In genomic region chr2:241095594-241096290, GRCh38 we compare ENCODE assay signal across 13 cellular contexts. TPM values are rescaled to one million over a fixed set of nuclear protein-coding genes. Genes with fewer than 3 reads are reported as not detected.
DNase-seq lines count a peak whose midpoint lies in the region; ATAC-seq and TF ChIP-seq lines count a peak whose summit lies in the region.
"Had no signal": no experiment of that assay in that cellular context is flagged by ENCODE, and none has a peak within 500 bp of the region (broad histone marks: within the 10 kb centered on the region; RNA-seq: fewer than 3 reads in every experiment).

No MANE protein-coding gene starts in this region.

- H4K20me1 ChIP-seq in OCI-LY3 (ENCODE audit: insufficient read depth, low read length), result peaks cover 7% of the 10 kb centered on the region; the same call in 1 of the 2 replicates

- DNase-seq in CD4-positive, alpha-beta memory T cell, result peak; percentile 73 to 86 (median 76)
- no peak for DNase-seq in mucosa of descending colon
- no peak for DNase-seq in ACHN
- DNase-seq in NCI-H2171 treated with DMSO at 0.1 percent for 48 hours (lab: John Stamatoyannopoulos, UW), result no peak
- DNase-seq in HuH-7 (ENCODE audit: low spot score), result no peak
- DNase-seq: body of pancreas, GOT3, NCI-H1092 treated with DMSO at 0.1 percent for 48 hours, SHP77 had no signal

- intact Hi-C loops in CD4-positive, alpha-beta memory T cell (cut with micrococcal nuclease), result loop anchor here (1.0 kb wide), 1 partner anchor 17 kb away; no protein-coding TSS in a partner anchor
- intact Hi-C loops in mucosa of descending colon (cut with DNase I, micrococcal nuclease), result no loop called here

- no peaks in the 10 kb centered on the region for H3K9me3 ChIP-seq in CD4-positive, alpha-beta memory T cell (ENCODE audit: control insufficient read depth in 1 of 2, low read length in 2 of 2)
- H3K9me3 ChIP-seq in OCI-LY3 (ENCODE audit: insufficient read depth, low read length), result no peaks in the 10 kb centered on the region
- no peaks in the 10 kb centered on the region for H3K9me3 ChIP-seq in mucosa of descending colon
- H3K9me3 ChIP-seq: body of pancreas, neutrophil had no signal

- H3K4me3 Mint-ChIP-seq in CD4-positive, alpha-beta memory T cell, result peak overlapping the region; percentile 49 to 87 (median 74)
- H3K4me3 Mint-ChIP-seq in activated T-helper 17 cell treated with anti-CD3 and anti-CD28 coated beads, Interleukin-2, amount 50 U/mL, for 72 hours, result peak overlapping the region; percentile 93

- H3K9ac ChIP-seq in OCI-LY3 (ENCODE audit: low read length), result no peak overlapping the region; the same call in 1 of the 2 replicates

- POLR2A ChIA-PET in CD4-positive, alpha-beta memory T cell (lab: Charles Lee; ENCODE audit: partially characterized antibody), result interaction anchor here (0.9 to 11.3 kb wide), 12 partner anchors 12 to 220 kb away, joined by 3 to 231 read pairs (median 4); partner anchors contain the start of genes HDLBP, PASK, PPP1R7 and SEPTIN2

- in situ Hi-C loops in ACHN (cut with HindIII; ENCODE audit: low pct_ligation_motif_present, low pct_unique_long_range_greater_than_20kb, low sequenced_read_pairs), result no loop called here

- H3K79me2 ChIP-seq in OCI-LY3 (ENCODE audit: low read length), result peaks cover 79% of the 10 kb centered on the region

- CTCF ChIA-PET in CD4-positive, alpha-beta memory T cell (lab: Charles Lee; ENCODE audit: partially characterized antibody), result interaction anchor here (1.3 to 5.1 kb wide), 3 partner anchors 17 to 54 kb away, joined by 4 to 44 read pairs (median 9); partner anchors contain the start of genes PASK and PPP1R7

- no peaks in the 10 kb centered on the region for H3K9me3 Mint-ChIP-seq in CD4-positive, alpha-beta memory T cell
- H3K9me3 Mint-ChIP-seq in activated T-helper 17 cell treated with anti-CD3 and anti-CD28 coated beads, Interleukin-2, amount 50 U/mL, for 72 hours, result peaks cover 5% of the 10 kb centered on the region

- peak overlapping the region; percentile 96 to 99 (median 97) for H3K27ac Mint-ChIP-seq in CD4-positive, alpha-beta memory T cell
- H3K27ac Mint-ChIP-seq in activated T-helper 17 cell treated with anti-CD3 and anti-CD28 coated beads, Interleukin-2, amount 50 U/mL, for 72 hours, result peak overlapping the region; percentile 96

- TF ChIP-seq CTCF in OCI-LY3 (IDR thresholded peaks at IDR 0.05; ENCODE audit: low read depth, low read length), result no peak
- no peak for TF ChIP-seq CTCF in mucosa of descending colon (IDR thresholded peaks at IDR 0.05)

- peak overlapping the region; percentile 55 for H3K27ac ChIP-seq in CD4-positive, alpha-beta memory T cell (ENCODE audit: low read depth, low read length)
- peak overlapping the region; percentile 87 for H3K27ac ChIP-seq in OCI-LY3 (ENCODE audit: low read length)
- H3K27ac ChIP-seq: body of pancreas, neutrophil had no signal

- ATAC-seq in activated T-helper 17 cell treated with anti-CD3 and anti-CD28 coated beads, Interleukin-2, amount 50 U/mL, for 72 hours (replicated peaks), result peak; percentile 31
- peak; percentile 55 for ATAC-seq in mucosa of descending colon
- ATAC-seq: body of pancreas, left lobe of liver had no signal

- no peaks in the 10 kb centered on the region for H3K27me3 ChIP-seq in CD4-positive, alpha-beta memory T cell (ENCODE audit: insufficient read depth, low read length)
- H3K27me3 ChIP-seq in OCI-LY3 (ENCODE audit: low read depth, low read length), result no peaks in the 10 kb centered on the region
- H3K27me3 ChIP-seq: body of pancreas, neutrophil had no signal

- H3K4me1 Mint-ChIP-seq in CD4-positive, alpha-beta memory T cell, result peaks cover 40 to 78% (median 60%) of the 10 kb centered on the region in 4 donors
- peaks cover 42% of the 10 kb centered on the region for H3K4me1 Mint-ChIP-seq in activated T-helper 17 cell treated with anti-CD3 and anti-CD28 coated beads, Interleukin-2, amount 50 U/mL, for 72 hours

- H3K4me2 ChIP-seq in OCI-LY3 (ENCODE audit: low read length), result 0 out of 2 replicates have a peak overlapping the region, but pooled peaks have one; percentile 68

- no peaks in the 10 kb centered on the region for H3K27me3 Mint-ChIP-seq in CD4-positive, alpha-beta memory T cell
- no peaks in the 10 kb centered on the region for H3K27me3 Mint-ChIP-seq in activated T-helper 17 cell treated with anti-CD3 and anti-CD28 coated beads, Interleukin-2, amount 50 U/mL, for 72 hours

- peaks cover 67% of the 10 kb centered on the region for H3K36me3 ChIP-seq in CD4-positive, alpha-beta memory T cell (ENCODE audit: insufficient read depth, low read length)
- H3K36me3 ChIP-seq in OCI-LY3 (replicated peaks; ENCODE audit: low read depth, low read length) (peaks cover 73% of the 10 kb centered on the region), mucosa of descending colon (ENCODE audit: low read depth) (no peaks in the 10 kb centered on the region)

- H3K4me3 ChIP-seq in CD4-positive, alpha-beta memory T cell (ENCODE audit: low read length in 2 of 2), result no peak overlapping the region
- no peak overlapping the region for H3K4me3 ChIP-seq in OCI-LY3 (ENCODE audit: low read length)
- H3K4me3 ChIP-seq in mucosa of descending colon, result no peak overlapping the region
- H3K4me3 ChIP-seq: body of pancreas had no signal

- H3K36me3 Mint-ChIP-seq in CD4-positive, alpha-beta memory T cell, result peaks cover 46 to 86% of the 10 kb centered on the region in 2 donors
- peaks cover 95% of the 10 kb centered on the region for H3K36me3 Mint-ChIP-seq in activated T-helper 17 cell treated with anti-CD3 and anti-CD28 coated beads, Interleukin-2, amount 50 U/mL, for 72 hours (ENCODE audit: low read depth)

- H3K4me1 ChIP-seq in CD4-positive, alpha-beta memory T cell (ENCODE audit: insufficient read depth, low read length), result peaks cover 69% of the 10 kb centered on the region
- H3K4me1 ChIP-seq in OCI-LY3 (ENCODE audit: low read length) (peaks cover 55% of the 10 kb centered on the region), mucosa of descending colon (ENCODE audit: low read depth) (peaks cover 6% of the 10 kb centered on the region)

- H2AFZ ChIP-seq in OCI-LY3 (ENCODE audit: low read depth, low read length), result no peak overlapping the region

RNA-seq across cellular contexts. Expression of gene MTERF4, which starts 6.3 kb away (rescaled TPM):
- 100 to 1,000 TPM; 204 to 227 TPM for total RNA-seq in CD4-positive, alpha-beta memory T cell
- 10 to 100 TPM; 44.6 to 56.6 TPM for polyA plus RNA-seq in CD4-positive, alpha-beta memory T cell
- 10 to 100 TPM; 36.4 to 86.5 TPM for total RNA-seq in activated T-helper 17 cell treated with anti-CD3 and anti-CD28 coated beads, Interleukin-2, amount 50 U/mL, for 72 hours
- total RNA-seq in mucosa of descending colon, result 10 to 100 TPM; 25.4 to 41.7 (median 32.2) TPM

RNA-seq across cellular contexts. Expression of gene PASK, which starts 53.5 kb away (rescaled TPM):
- 100 to 1,000 TPM; 290 to 309 TPM for total RNA-seq in CD4-positive, alpha-beta memory T cell
- 10 to 100 TPM; 38.2 to 50.0 TPM for polyA plus RNA-seq in CD4-positive, alpha-beta memory T cell
- 10 to 100 TPM; 71.0 to 73.6 TPM for total RNA-seq in activated T-helper 17 cell treated with anti-CD3 and anti-CD28 coated beads, Interleukin-2, amount 50 U/mL, for 72 hours
- 10 to 100 TPM in 2 of 3 donors, 1 to 10 TPM in 1; 6.8 to 25.5 (median 20.6) TPM for total RNA-seq in mucosa of descending colon

RNA-seq across cellular contexts. Expression of gene PPP1R7, which starts 54.5 kb away (rescaled TPM):
- total RNA-seq in CD4-positive, alpha-beta memory T cell, result 10 to 100 TPM; 61.3 to 68.9 TPM
- 100 to 1,000 TPM; 114 to 119 TPM for polyA plus RNA-seq in CD4-positive, alpha-beta memory T cell
- 10 to 100 TPM; 81.9 to 86.4 TPM for total RNA-seq in activated T-helper 17 cell treated with anti-CD3 and anti-CD28 coated beads, Interleukin-2, amount 50 U/mL, for 72 hours
- total RNA-seq in mucosa of descending colon, result 10 to 100 TPM; 59.3 to 68.9 (median 61.9) TPM

Comparison
In these comparisons a context has a peak if more than half of its experiments do, and no peak if none do; other contexts are left out.
1. DNase-seq: peak in CD4-positive, alpha-beta memory T cell (5 of 5); none in mucosa of descending colon (0 of 3), ACHN (single experiment), NCI-H2171 treated with DMSO at 0.1 percent for 48 hours (single experiment) and HuH-7 (single experiment).